In genomic region chr4:139022835-139023234, GRCh38 we compare ENCODE assay signal across 23 cellular contexts. TPM values are rescaled to one million over a fixed set of nuclear protein-coding genes. Genes with fewer than 3 reads are reported as not detected.
A peak's percentile ranks its signal among the peaks of the same experiment; 100 is the strongest.
DNase-seq lines count a peak whose midpoint lies in the region; ATAC-seq, FAIRE-seq and TF ChIP-seq lines count a peak whose summit lies in the region.
"Had no signal": no experiment of that assay in that cellular context is flagged by ENCODE, and none has a peak within 500 bp of the region (broad histone marks: within the 10 kb centered on the region; RNA-seq: fewer than 3 reads in every experiment).

No MANE protein-coding gene starts in this region.

- peaks cover 71% of the 10 kb centered on the region for H3K79me2 ChIP-seq in HepG2 (ENCODE audit: insufficient read depth, low read length)
- peaks cover 97% of the 10 kb centered on the region for H3K79me2 ChIP-seq in astrocyte (ENCODE audit: insufficient read depth, low read length)

- POLR2A ChIA-PET in HepG2 (lab: Yijun Ruan, JAX): no interaction called here

- intact Hi-C loops in HepG2 (cut with micrococcal nuclease; ENCODE audit: unreplicated experiment): no loop called here
- intact Hi-C loops in right lobe of liver (cut with DNase I): no loop called here

- TF ChIP-seq CTCF in HepG2 (CRISPR knock-in tag; IDR thresholded peaks at IDR 0.05) (no peak), right lobe of liver (IDR thresholded peaks at IDR 0.05) (no peak), astrocyte (IDR thresholded peaks at IDR 0.05; ENCODE audit: insufficient read depth, low read depth, low read length) (no peak), nephron progenitor cell (IDR thresholded peaks at IDR 0.05) (no peak)

- 97% methylated on average over 5 of the region's 5 CpGs for WGBS in HepG2 (ENCODE audit: low lambda C conversion rate)
- 92% methylated on average over 4 of the region's 5 CpGs for WGBS in right lobe of liver (ENCODE audit: insufficient coverage, low coverage, low lambda C conversion rate, missing lambda C conversion rate)

- H4K20me1 ChIP-seq in HepG2 (ENCODE audit: insufficient read depth, low read length) (peaks cover 19% of the 10 kb centered on the region), astrocyte (ENCODE audit: insufficient read depth, low read length) (peaks cover 98% of the 10 kb centered on the region)

- no peak for FAIRE-seq in HepG2 (lab: Jason Lieb, UNC)
- FAIRE-seq in astrocyte (lab: Jason Lieb, UNC): no peak
- FAIRE-seq: GM12878, GM18507, HTR-8/SVneo had no signal

- no peaks in the 10 kb centered on the region for H3K27me3 Mint-ChIP-seq in astrocyte (ENCODE audit: low read depth, unreplicated experiment)
- no peaks in the 10 kb centered on the region for H3K27me3 Mint-ChIP-seq in nephron progenitor cell (ENCODE audit: low read depth, poor library complexity)
- H3K27me3 Mint-ChIP-seq: CD4-positive, CD25-positive, alpha-beta regulatory T cell; CD8-positive, alpha-beta memory T cell; IgD-negative memory B cell had no signal

- H3K4me1 Mint-ChIP-seq in astrocyte (ENCODE audit: low read depth, unreplicated experiment) (peaks cover 29% of the 10 kb centered on the region), nephron progenitor cell (peaks cover 34% of the 10 kb centered on the region)

- no peak for TF ChIP-seq RAD21 in HepG2 (CRISPR knock-in tag; IDR thresholded peaks at IDR 0.05)

- in situ Hi-C loops in HepG2 (cut with HindIII; ENCODE audit: extremely low pct_ligation_motif_present, low pct_unique_long_range_greater_than_20kb): no loop called here

- H3K36me3 Mint-ChIP-seq in astrocyte (ENCODE audit: low read depth, unreplicated experiment) (peaks cover 3% of the 10 kb centered on the region), nephron progenitor cell (ENCODE audit: low read depth) (peaks cover 40% of the 10 kb centered on the region)
- H3K36me3 Mint-ChIP-seq: CD4-positive, CD25-positive, alpha-beta regulatory T cell had no signal

- H3K9ac ChIP-seq in HepG2 (ENCODE audit: insufficient read depth, low read depth, low read length) (no peak overlapping the region), astrocyte (ENCODE audit: low read length) (no peak overlapping the region)
- H3K9ac ChIP-seq: BLaER1, GM23248 had no signal

- H3K27ac ChIP-seq in HepG2 (ENCODE audit: extremely low read length, insufficient read depth, low read length): no peak overlapping the region
- H3K27ac ChIP-seq in right lobe of liver: no peak overlapping the region
- no peak overlapping the region for H3K27ac ChIP-seq in astrocyte (ENCODE audit: low read depth, low read length)
- H3K27ac ChIP-seq: BLaER1, GM23248 had no signal

- H3K4me2 ChIP-seq in HepG2 (ENCODE audit: low read depth, low read length) (no peak overlapping the region), astrocyte (ENCODE audit: low read length) (no peak overlapping the region)
- H3K4me2 ChIP-seq: BLaER1 had no signal

- no peak for DNase-seq in HepG2 (ENCODE audit: low spot score)
- no peak for DNase-seq in right lobe of liver
- no peak for DNase-seq in astrocyte (ENCODE audit: low read depth)
- no peak for DNase-seq in nephron progenitor cell
- no peak for DNase-seq in NCI-H2171 treated with DMSO at 0.1 percent for 48 hours (lab: John Stamatoyannopoulos, UW)
- DNase-seq in activated T-cell treated with anti-CD3 and anti-CD28 coated beads for 4 hours: no peak
- no peak for DNase-seq in C1 segment of cervical spinal cord (lab: John Stamatoyannopoulos, UW)
- DNase-seq: 8988T; CD4-positive, CD25-positive, alpha-beta regulatory T cell; CD8-positive, alpha-beta memory T cell; COR-L47; DMS 273 treated with DMSO at 0.1 percent for 48 hours; DMS53; DND-41; EL; GM23248 had no signal

- H3K4me3 Mint-ChIP-seq in astrocyte (ENCODE audit: unreplicated experiment): peak overlapping the region; percentile 27
- H3K4me3 Mint-ChIP-seq in nephron progenitor cell: no peak overlapping the region
- H3K4me3 Mint-ChIP-seq: CD4-positive, CD25-positive, alpha-beta regulatory T cell; IgD-negative memory B cell had no signal

- H3K36me3 ChIP-seq in HepG2 (replicated peaks in 1 of 2; ENCODE audit: control insufficient read depth in 1 of 2, insufficient read depth in 2 of 2, low read length in 2 of 2) (peaks cover 0 to 2% of the 10 kb centered on the region in 2 experiments; a peak in 2 of 5 replicates), right lobe of liver (no peaks in the 10 kb centered on the region), astrocyte (ENCODE audit: insufficient read depth, low read length) (peaks cover 3% of the 10 kb centered on the region)

- H3K9me3 Mint-ChIP-seq in astrocyte (ENCODE audit: unreplicated experiment): no peaks in the 10 kb centered on the region
- no peaks in the 10 kb centered on the region for H3K9me3 Mint-ChIP-seq in nephron progenitor cell
- H3K9me3 Mint-ChIP-seq: CD4-positive, CD25-positive, alpha-beta regulatory T cell; CD8-positive, alpha-beta memory T cell; IgD-negative memory B cell had no signal

- ATAC-seq in HepG2: no peak
- no peak for ATAC-seq in right lobe of liver
- no peak for ATAC-seq in HG02588 (IDR thresholded peaks at IDR 0.05; ENCODE audit: unreplicated experiment)
- ATAC-seq: GM12878 had no signal

- H2AFZ ChIP-seq in HepG2 (ENCODE audit: low read length) (no peak overlapping the region), astrocyte (ENCODE audit: low read depth, low read length) (no peak overlapping the region)
- H2AFZ ChIP-seq: GM23248 had no signal

- H3K4me3 ChIP-seq in HepG2 (replicated peaks in 1 of 3; ENCODE audit: insufficient read depth in 1 of 3, low read depth in 2 of 3, low read length in 3 of 3): no peak overlapping the region
- H3K4me3 ChIP-seq in right lobe of liver: no peak overlapping the region
- no peak overlapping the region for H3K4me3 ChIP-seq in astrocyte (ENCODE audit: insufficient read depth, low read depth, low read length)
- H3K4me3 ChIP-seq: BLaER1, GM12878, GM23248, HAP-1 had no signal

- H3K27ac Mint-ChIP-seq in astrocyte (ENCODE audit: unreplicated experiment) (no peak overlapping the region), nephron progenitor cell (peak overlapping the region; percentile 77)

- no TSS peak for BruUV-seq in HepG2 (replicated peaks; lab: Mats Ljungman, UMichigan)

- H3K27me3 ChIP-seq in HepG2 (ENCODE audit: control insufficient read depth in 1 of 2, insufficient read depth in 2 of 2, low read length in 2 of 2) (no peaks in the 10 kb centered on the region), right lobe of liver (no peaks in the 10 kb centered on the region), astrocyte (ENCODE audit: insufficient read depth, low read length) (no peaks in the 10 kb centered on the region)
- H3K27me3 ChIP-seq: BLaER1 had no signal

- peaks cover 24% of the 10 kb centered on the region for H3K4me1 ChIP-seq in HepG2 (ENCODE audit: insufficient read depth, low read length)
- H3K4me1 ChIP-seq in right lobe of liver: peaks cover 0 to 19% (median 9%) of the 10 kb centered on the region in 4 donors
- peaks cover 22% of the 10 kb centered on the region for H3K4me1 ChIP-seq in astrocyte (ENCODE audit: insufficient read depth, low read length)

- CTCF ChIA-PET in HepG2 (lab: Yijun Ruan, JAX; ENCODE audit: low intra/inter-chr PET ratio, low total read pairs): no interaction called here

- TF ChIP-seq EP300 in HepG2 (IDR thresholded peaks at IDR 0.05; ENCODE audit: low read depth in 2 of 2, low read length in 2 of 2): no peak
- no peak for TF ChIP-seq EP300 in HepG2 (CRISPR knock-in tag; IDR thresholded peaks at IDR 0.05; ENCODE audit: borderline replicate concordance)

- TF ChIP-seq POLR2A in HepG2 (IDR thresholded peaks at IDR 0.05; ENCODE audit: insufficient read depth in 1 of 2, low read depth in 2 of 2, low read length in 2 of 2) (no peak), right lobe of liver (IDR thresholded peaks at IDR 0.05) (no peak)

- no peaks in the 10 kb centered on the region for H3K9me3 ChIP-seq in HepG2 (ENCODE audit: low read length)
- H3K9me3 ChIP-seq in right lobe of liver: no peaks in the 10 kb centered on the region
- H3K9me3 ChIP-seq in astrocyte (ENCODE audit: insufficient read depth, low read depth, low read length): no peaks in the 10 kb centered on the region
- H3K9me3 ChIP-seq: BLaER1, HAP-1 had no signal

RNA-seq across cellular contexts. Expression of gene NOCT, which starts 7.3 kb away (rescaled TPM):
- total RNA-seq in HepG2 (2016; rRNA removed; fragmentation: Illumina TruSeq; extraction: Trizol) (11.0 and 13.1 TPM in 2 replicates), right lobe of liver (10 to 100 TPM in 3 of 6 experiments, 1 to 10 TPM in 3; 3.5 to 20.5 (median 9.7) TPM), astrocyte (73.5 and 73.6 TPM in 2 replicates)
- 7.4 and 7.7 TPM in 2 replicates for total RNA-seq in HepG2 (2016; cell fraction: cytosol; rRNA removed; fragmentation: Illumina TruSeq; extraction: Trizol; ENCODE audit: low read depth)
- total RNA-seq in HepG2 (2016; cell fraction: insoluble cytoplasmic fraction; rRNA removed; fragmentation: Illumina TruSeq; extraction: Trizol): 10.6 and 11.4 TPM in 2 replicates
- 8.1 and 8.3 TPM in 2 replicates for total RNA-seq in HepG2 (2016; cell fraction: membrane; rRNA removed; fragmentation: Illumina TruSeq; extraction: Trizol)
- 6.7 and 7.6 TPM in 2 replicates for total RNA-seq in HepG2 (2016; cell fraction: nucleus; rRNA removed; fragmentation: Illumina TruSeq; extraction: Trizol)
- 3.5 and 3.6 TPM in 2 replicates for polyA plus RNA-seq in HepG2 (2011; rRNA removed)
- polyA plus RNA-seq in HepG2 (2011; cell fraction: cytosol; rRNA removed): 1.7 and 1.8 TPM in 2 replicates
- 3.6 and 4.8 TPM in 2 replicates for polyA plus RNA-seq in HepG2 (2011; cell fraction: nucleus; rRNA removed)
- polyA plus RNA-seq in HepG2 (2012): 5.3 and 6.0 TPM in 2 replicates
- 0.45 and 0.55 TPM in 2 replicates for polyA plus RNA-seq in HepG2 (2016; cell fraction: cytosol; fragmentation: Illumina TruSeq; extraction: Trizol; ENCODE audit: low read depth)
- 6.1 and 6.3 TPM in 2 replicates for polyA plus RNA-seq in HepG2 (2016; cell fraction: insoluble cytoplasmic fraction; fragmentation: Illumina TruSeq; extraction: Trizol; ENCODE audit: low read depth)
- polyA plus RNA-seq in HepG2 (2016; cell fraction: membrane; fragmentation: Illumina TruSeq; extraction: Trizol; ENCODE audit: low read depth): 1.7 and 2.1 TPM in 2 replicates
- 7.9 and 8.0 TPM in 2 replicates for polyA plus RNA-seq in HepG2 (2016; cell fraction: nucleus; fragmentation: Illumina TruSeq; extraction: Trizol; ENCODE audit: insufficient read depth, low read depth)
- 9.5 and 10.1 TPM in 2 replicates for polyA minus RNA-seq in HepG2 (2011; rRNA and poly(A)+ RNA removed; ENCODE audit: low replicate concordance)
- polyA minus RNA-seq in HepG2 (2011; cell fraction: cytosol; rRNA and poly(A)+ RNA removed): 11.4 and 14.6 TPM in 2 replicates
- 6.4 and 12.3 TPM in 2 replicates for polyA minus RNA-seq in HepG2 (2011; cell fraction: nucleus; rRNA and poly(A)+ RNA removed)
